12 cellular contexts compared by ENCODE assay signal in the genomic region with DNA sequence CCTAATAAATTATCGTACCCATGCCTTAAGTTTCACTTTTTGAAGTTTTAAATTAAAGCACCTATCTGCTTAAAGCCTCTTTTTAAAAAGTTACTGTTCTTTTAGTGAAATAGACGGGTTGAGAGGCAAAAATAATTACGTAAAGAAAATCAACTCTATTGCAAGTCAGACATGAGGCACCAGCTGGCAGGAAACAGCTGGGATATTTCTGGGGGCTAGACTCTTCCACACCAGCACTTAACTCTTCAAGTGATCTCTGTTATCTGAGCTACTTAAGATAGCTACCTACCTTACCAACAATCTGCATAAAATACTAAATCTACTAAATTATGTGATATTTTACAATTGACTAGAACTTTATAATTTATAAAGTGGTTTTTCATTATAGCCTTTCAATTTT. TPM values are rescaled to one million over a fixed set of nuclear protein-coding genes. Genes with fewer than 3 reads are reported as not detected.
DNase-seq lines count a peak whose midpoint lies in the region; ATAC-seq and TF ChIP-seq lines count a peak whose summit lies in the region.
"Had no signal": no experiment of that assay in that cellular context is flagged by ENCODE, and none has a peak within 500 bp of the region (broad histone marks: within the 10 kb centered on the region; RNA-seq: fewer than 3 reads in every experiment).

No MANE protein-coding gene starts in this region.

- H2BK15ac ChIP-seq in mesenchymal stem cell (ENCODE audit: low read depth, poor library complexity, severe bottlenecking) = no peak overlapping the region

- no peak overlapping the region for H2AK5ac ChIP-seq in mesenchymal stem cell (ENCODE audit: low read length, severe bottlenecking)
- H2AK5ac ChIP-seq in trophoblast cell (ENCODE audit: low read length) = no peak overlapping the region

- H3K4me1 Mint-ChIP-seq in CD4-positive, alpha-beta T cell (ENCODE audit: low read depth) = peaks cover 66% of the 10 kb centered on the region

- H3K9ac ChIP-seq in mesenchymal stem cell (ENCODE audit: low read length) (peak overlapping the region; percentile 12), trophoblast cell (ENCODE audit: low read length) (no peak overlapping the region)
- H3K9ac ChIP-seq: KMS-11 had no signal

- H2BK5ac ChIP-seq in mesenchymal stem cell (ENCODE audit: low read depth, low read length, poor library complexity, severe bottlenecking) (no peak overlapping the region), trophoblast cell (ENCODE audit: low read depth, low read length, poor library complexity) (no peak overlapping the region)

- H3K27me3 Mint-ChIP-seq in CD4-positive, alpha-beta T cell = no peaks in the 10 kb centered on the region

- peaks cover 16% of the 10 kb centered on the region for H3K79me1 ChIP-seq in mesenchymal stem cell (replicated peaks; ENCODE audit: low read length, poor library complexity, severe bottlenecking)
- no peaks in the 10 kb centered on the region for H3K79me1 ChIP-seq in trophoblast cell (ENCODE audit: low read length)

- peak; percentile 26 for DNase-seq in GM12865 (ENCODE audit: low read depth)
- DNase-seq in amniotic epithelial cell (ENCODE audit: low read depth) = peak; percentile 27
- peak; percentile 62 for DNase-seq in mesenchymal stem cell
- DNase-seq in CD4-positive, alpha-beta T cell = no peak
- no peak for DNase-seq in trophoblast cell
- DNase-seq: activated gamma-delta T cell, NCI-H526 treated with DMSO at 0.1 percent for 48 hours had no signal

- no peak overlapping the region for H4K12ac ChIP-seq in trophoblast cell (ENCODE audit: low read depth, low read length)

- H3K4ac ChIP-seq in mesenchymal stem cell (ENCODE audit: low read depth in 1 of 2, low read length in 2 of 2) = no peak overlapping the region
- no peak overlapping the region for H3K4ac ChIP-seq in trophoblast cell (ENCODE audit: low read depth, low read length)

- H2BK120ac ChIP-seq in mesenchymal stem cell (ENCODE audit: low read depth, low read length) (no peak overlapping the region), trophoblast cell (ENCODE audit: insufficient read depth, low read length, poor library complexity) (no peak overlapping the region)

- H3K9me3 ChIP-seq in mesenchymal stem cell (ENCODE audit: control insufficient read depth, low read length) (no peaks in the 10 kb centered on the region), trophoblast cell (ENCODE audit: insufficient read depth, low read depth, low read length) (no peaks in the 10 kb centered on the region)
- H3K9me3 ChIP-seq in CD4-positive, alpha-beta T cell (ENCODE audit: control insufficient read depth, low read length) = no peaks in the 10 kb centered on the region

- no peak overlapping the region for H3K4me3 Mint-ChIP-seq in CD4-positive, alpha-beta T cell

- 10% methylated on average over 2 of the region's 3 CpGs for WGBS in mesenchymal stem cell
- WGBS in trophoblast cell (ENCODE audit: extremely low coverage, insufficient coverage, insufficient read length) = no CpG with 5 or more reads among the region's 3 CpGs

- H3K27ac Mint-ChIP-seq in CD4-positive, alpha-beta T cell = no peak overlapping the region

- H3K27ac ChIP-seq in ACC112 (ENCODE audit: low read depth, low read length) = peak overlapping the region; percentile 55
- H3K27ac ChIP-seq in mesenchymal stem cell (ENCODE audit: low read length, poor library complexity, severe bottlenecking) = peak overlapping the region; percentile 49
- no peak overlapping the region for H3K27ac ChIP-seq in CD4-positive, alpha-beta T cell (ENCODE audit: low read depth, low read length)
- no peak overlapping the region for H3K27ac ChIP-seq in trophoblast cell (ENCODE audit: low read depth, low read length)
- H3K27ac ChIP-seq: KMS-11 had no signal

- H4K8ac ChIP-seq in mesenchymal stem cell (ENCODE audit: low read length) = no peak overlapping the region
- H4K8ac ChIP-seq in trophoblast cell (ENCODE audit: low read depth, low read length) = no peak overlapping the region

- H2BK12ac ChIP-seq in mesenchymal stem cell (ENCODE audit: low read length in 2 of 2) (no peak overlapping the region), trophoblast cell (ENCODE audit: low read length) (no peak overlapping the region)

- no peaks in the 10 kb centered on the region for H3K9me3 Mint-ChIP-seq in CD4-positive, alpha-beta T cell

- H3K4me1 ChIP-seq in ACC112 (ENCODE audit: control insufficient read depth, insufficient read depth, low read length, unreplicated experiment) (peaks cover 17% of the 10 kb centered on the region), mesenchymal stem cell (ENCODE audit: control insufficient read depth, insufficient read depth, low read depth, low read length) (peaks cover 4% of the 10 kb centered on the region), trophoblast cell (ENCODE audit: control insufficient read depth in 1 of 2, insufficient read depth in 2 of 2, low read length in 2 of 2) (peaks cover 0 to 6% of the 10 kb centered on the region in 2 experiments)

- H3K4me2 ChIP-seq in mesenchymal stem cell (ENCODE audit: low read length, poor library complexity, severe bottlenecking) (no peak overlapping the region), trophoblast cell (ENCODE audit: low read length) (no peak overlapping the region)
- H3K4me2 ChIP-seq: KMS-11 had no signal

- H3K18ac ChIP-seq in mesenchymal stem cell (ENCODE audit: low read depth in 1 of 2, low read length in 2 of 2) (no peak overlapping the region), trophoblast cell (ENCODE audit: low read length) (no peak overlapping the region)

- ATAC-seq in CD4-positive, alpha-beta T cell (ENCODE audit: poor library complexity) = no peak
- ATAC-seq in GM21390 (IDR thresholded peaks at IDR 0.05; ENCODE audit: unreplicated experiment) (no peak), HG03280 (IDR thresholded peaks at IDR 0.05; ENCODE audit: unreplicated experiment) (no peak)

- no peak overlapping the region for H3K14ac ChIP-seq in mesenchymal stem cell (ENCODE audit: low read length in 2 of 2)
- H3K14ac ChIP-seq in trophoblast cell (ENCODE audit: low read length) = no peak overlapping the region

- H4K91ac ChIP-seq in mesenchymal stem cell (ENCODE audit: low read length) (no peak overlapping the region), trophoblast cell (ENCODE audit: low read depth, low read length) (no peak overlapping the region)

- intact Hi-C loops in CD4-positive, alpha-beta T cell (cut with DNase I, micrococcal nuclease) = no loop called here

- no peaks in the 10 kb centered on the region for H3K27me3 ChIP-seq in ACC112 (ENCODE audit: insufficient read depth, low read length)
- no peaks in the 10 kb centered on the region for H3K27me3 ChIP-seq in mesenchymal stem cell (ENCODE audit: control insufficient read depth in 1 of 2, insufficient read depth in 1 of 2, low read length in 2 of 2)
- no peaks in the 10 kb centered on the region for H3K27me3 ChIP-seq in CD4-positive, alpha-beta T cell (ENCODE audit: control insufficient read depth, insufficient read depth, low read length)
- H3K27me3 ChIP-seq in trophoblast cell (ENCODE audit: insufficient read depth, low read length) = no peaks in the 10 kb centered on the region

- H3K36me3 ChIP-seq in ACC112 (ENCODE audit: insufficient read depth, low read length) = no peaks in the 10 kb centered on the region
- H3K36me3 ChIP-seq in mesenchymal stem cell (ENCODE audit: control insufficient read depth in 1 of 2, insufficient read depth in 2 of 2, low read depth in 1 of 2, low read length in 2 of 2) = peaks cover 2 to 38% of the 10 kb centered on the region in 2 experiments
- H3K36me3 ChIP-seq in trophoblast cell (ENCODE audit: control insufficient read depth in 1 of 2, insufficient read depth in 2 of 2, low read length in 2 of 2) = peaks cover 0 to 3% of the 10 kb centered on the region in 2 experiments

- peaks cover 56% of the 10 kb centered on the region for H3K36me3 Mint-ChIP-seq in CD4-positive, alpha-beta T cell (ENCODE audit: low read depth)

- H2AFZ ChIP-seq in ACC112 (ENCODE audit: low read length, unreplicated experiment) (no peak overlapping the region), mesenchymal stem cell (ENCODE audit: low read depth, low read length) (no peak overlapping the region), trophoblast cell (ENCODE audit: insufficient read depth, low read length, poor library complexity) (no peak overlapping the region)

- CTCF ChIA-PET in CD4-positive, alpha-beta T cell (lab: Charles Lee) = interaction anchor here (1.3 kb wide), 1 partner anchor 21 kb away, joined by 4 read pairs; no protein-coding TSS in a partner anchor

- no peak for TF ChIP-seq CTCF in GM12865 (IDR thresholded peaks at IDR 0.05; ENCODE audit: insufficient read depth, low read depth, low read length, missing control alignments)
- no peak for TF ChIP-seq CTCF in CD4-positive, alpha-beta T cell (IDR thresholded peaks at IDR 0.05)

- H3K79me2 ChIP-seq in ACC112 (ENCODE audit: control insufficient read depth, insufficient read depth, low read length, unreplicated experiment) (peaks cover 80% of the 10 kb centered on the region), trophoblast cell (ENCODE audit: control insufficient read depth, insufficient read depth, low read length, poor library complexity) (no peaks in the 10 kb centered on the region)

- no peak overlapping the region for H3K23ac ChIP-seq in mesenchymal stem cell (ENCODE audit: low read length in 2 of 2)
- H3K23ac ChIP-seq in trophoblast cell (ENCODE audit: low read length) = no peak overlapping the region

- POLR2A ChIA-PET in CD4-positive, alpha-beta T cell (lab: Charles Lee) = no interaction called here

- peak overlapping the region; percentile 65 for H3K4me3 ChIP-seq in ACC112 (ENCODE audit: low read depth, low read length)
- H3K4me3 ChIP-seq in GM12865 (ENCODE audit: low read depth, low read length) = no peak overlapping the region
- H3K4me3 ChIP-seq in mesenchymal stem cell (ENCODE audit: insufficient read depth in 1 of 2, low read depth in 1 of 2, low read length in 2 of 2) = no peak overlapping the region
- no peak overlapping the region for H3K4me3 ChIP-seq in trophoblast cell (ENCODE audit: low read depth, low read length)

RNA-seq across cellular contexts. Expression of gene GBF1, which starts 35.8 kb away (rescaled TPM):
- 28.8 TPM for polyA plus RNA-seq in mesenchymal stem cell (2013, experiment 1 of 2)
- 26.0 TPM for polyA plus RNA-seq in mesenchymal stem cell (2013, experiment 2 of 2)
- 10 to 100 TPM; 28.8 to 30.9 TPM for total RNA-seq in CD4-positive, alpha-beta T cell
- 36.1 and 36.7 TPM in 2 replicates for polyA plus RNA-seq in trophoblast cell (2013)

RNA-seq across cellular contexts. Expression of gene PITX3, which starts 39.8 kb away (rescaled TPM):
- 0.04 TPM for polyA plus RNA-seq in mesenchymal stem cell (2013, experiment 1 of 2)
- polyA plus RNA-seq in mesenchymal stem cell (2013, experiment 2 of 2) = 0.04 TPM
- total RNA-seq in CD4-positive, alpha-beta T cell = not detected
- 0.04 TPM in 1 of 2 replicates, not detected in the other for polyA plus RNA-seq in trophoblast cell (2013)

RNA-seq across cellular contexts. Expression of gene ELOVL3, which starts 55.0 kb away (rescaled TPM):
- 0.12 TPM for polyA plus RNA-seq in mesenchymal stem cell (2013, experiment 1 of 2)
- 0.25 TPM for polyA plus RNA-seq in mesenchymal stem cell (2013, experiment 2 of 2)
- not detected for total RNA-seq in CD4-positive, alpha-beta T cell
- polyA plus RNA-seq in trophoblast cell (2013) = 0.12 and 0.17 TPM in 2 replicates
- total RNA-seq: pulmonary artery endothelial cell had no signal

Comparison
In these comparisons a context has a peak if more than half of its experiments do, and no peak if none do; other contexts are left out.
1. H3K27ac ChIP-seq: peak in ACC112 (single experiment) and mesenchymal stem cell (single experiment); none in CD4-positive, alpha-beta T cell (single experiment) and trophoblast cell (single experiment).
2. DNase-seq: peak in GM12865 (single experiment), amniotic epithelial cell (single experiment) and mesenchymal stem cell (single experiment); none in CD4-positive, alpha-beta T cell (0 of 10) and trophoblast cell (0 of 2).